ENCODE assay signal across 11 cellular contexts in the genomic region with DNA sequence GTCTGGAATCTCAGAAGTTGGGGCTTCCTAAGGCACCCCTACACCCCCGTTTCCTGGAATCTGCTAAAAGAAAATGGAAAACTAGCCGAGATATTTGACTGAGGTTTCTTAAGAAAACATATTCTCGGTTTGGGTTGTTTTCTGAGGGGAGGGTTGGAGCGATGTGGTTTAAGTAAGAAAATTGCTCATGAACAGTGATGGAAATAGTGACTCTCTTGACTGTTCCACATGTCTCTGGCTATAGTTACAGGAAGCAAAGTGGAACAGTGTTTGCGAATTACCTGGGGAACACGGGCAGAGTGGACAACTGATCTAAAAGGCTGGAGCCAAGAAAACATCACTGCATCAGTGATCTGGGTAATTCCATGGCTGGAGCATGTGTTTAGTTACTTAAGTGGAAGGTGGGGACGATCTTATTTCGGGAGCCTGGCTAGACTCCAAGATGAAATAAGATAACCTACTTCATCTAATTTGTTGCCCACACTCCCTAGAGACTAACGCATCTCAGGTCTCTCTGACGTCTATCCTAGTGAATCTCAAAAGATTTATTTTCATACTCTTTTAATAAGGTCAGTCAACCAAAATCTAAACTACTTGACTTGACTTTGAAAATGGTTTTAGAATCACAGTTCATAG.
DNase-seq lines count a peak whose midpoint lies in the region; ATAC-seq, FAIRE-seq and TF ChIP-seq lines count a peak whose summit lies in the region.
"Had no signal": no experiment of that assay in that cellular context is flagged by ENCODE, and none has a peak within 500 bp of the region (broad histone marks: within the 10 kb centered on the region; RNA-seq: fewer than 3 reads in every experiment).

No MANE protein-coding gene starts in this region.

- H3K4me1 Mint-ChIP-seq in activated naive CD8-positive, alpha-beta T cell (ENCODE audit: low read depth): peaks cover 3% of the 10 kb centered on the region

- intact Hi-C loops in left lung (cut with DNase I): no loop called here

- H3K9me3 Mint-ChIP-seq in activated naive CD8-positive, alpha-beta T cell (ENCODE audit: low read depth): no peaks in the 10 kb centered on the region

- H3K27me3 ChIP-seq in BLaER1 (no peaks in the 10 kb centered on the region), left lung (no peaks in the 10 kb centered on the region)
- H3K27me3 ChIP-seq: tibial nerve had no signal

- no peak for FAIRE-seq in GM12892 (lab: Jason Lieb, UNC)

- no peak for TF ChIP-seq CTCF in left lung (IDR thresholded peaks at IDR 0.05)

- H3K9me3 ChIP-seq in BLaER1: no peaks in the 10 kb centered on the region
- H3K9me3 ChIP-seq in left lung: no peaks in the 10 kb centered on the region
- H3K9me3 ChIP-seq: tibial nerve had no signal

- no peak for TF ChIP-seq POLR2A in GM12892 (IDR thresholded peaks at IDR 0.05; ENCODE audit: low read depth, low read length)

- H3K4me3 Mint-ChIP-seq in activated naive CD8-positive, alpha-beta T cell: no peak overlapping the region

- peaks cover 39% of the 10 kb centered on the region for H3K4me1 ChIP-seq in BLaER1
- peaks cover 14 to 39% of the 10 kb centered on the region in 2 donors for H3K4me1 ChIP-seq in left lung

- H3K27ac ChIP-seq in BLaER1 (no peak overlapping the region), left lung (peak overlapping the region in 1 of 2 donors; percentile 41)

- ATAC-seq in left lung: peak; percentile 1
- ATAC-seq in HG03135 (IDR thresholded peaks at IDR 0.05; ENCODE audit: unreplicated experiment): no peak
- ATAC-seq in HG03521 (IDR thresholded peaks at IDR 0.05; ENCODE audit: unreplicated experiment): no peak

- H3K27me3 Mint-ChIP-seq in activated naive CD8-positive, alpha-beta T cell: peaks cover 5% of the 10 kb centered on the region

- H3K4me3 ChIP-seq in BLaER1: no peak overlapping the region
- no peak overlapping the region for H3K4me3 ChIP-seq in left lung
- H3K4me3 ChIP-seq: tibial nerve had no signal

- H3K4me2 ChIP-seq in BLaER1: peak overlapping the region; percentile 49

- H3K36me3 Mint-ChIP-seq in activated naive CD8-positive, alpha-beta T cell: no peaks in the 10 kb centered on the region

- H3K36me3 ChIP-seq in BLaER1: no peaks in the 10 kb centered on the region
- H3K36me3 ChIP-seq in left lung: no peaks in the 10 kb centered on the region
- H3K36me3 ChIP-seq: tibial nerve had no signal

- H3K9ac ChIP-seq in BLaER1: no peak overlapping the region

- H3K27ac Mint-ChIP-seq in activated naive CD8-positive, alpha-beta T cell: peak overlapping the region; percentile 28

- peak; percentile 67 for DNase-seq in NCI-H1105 (lab: John Stamatoyannopoulos, UW)
- no peak for DNase-seq in left lung
- DNase-seq in activated gamma-delta T cell treated with Interleukin-2 at 50 U/mL for 16 hours: no peak
- no peak for DNase-seq in GM12892 (ENCODE audit: insufficient read length)
- DNase-seq: NCI-H526 treated with DMSO at 0.1 percent for 48 hours, SW 1271 had no signal

- no peaks in the 10 kb centered on the region for H4K20me1 ChIP-seq in BLaER1
